1 cellular context compared by ENCODE assay signal in genomic region chr10:69750726-69751125, GRCh38.
TF ChIP-seq lines count a peak whose summit lies in the region.

No MANE protein-coding gene starts in this region.

TF ChIP-seq in HepG2, 621 proteins besides CTCF, POLR2A, EP300 and RAD21:
- TF ChIP-seq ZNF710 (CRISPR knock-in tag; IDR thresholded peaks at IDR 0.05; ENCODE audit: borderline replicate concordance) (no peak), PAX8 (CRISPR knock-in tag; IDR thresholded peaks at IDR 0.05; ENCODE audit: borderline replicate concordance) (no peak), MIER2 (CRISPR knock-in tag; IDR thresholded peaks at IDR 0.05) (no peak), AKAP8 (CRISPR knock-in tag; IDR thresholded peaks at IDR 0.05) (no peak)
- TF ChIP-seq, protein P1, sequence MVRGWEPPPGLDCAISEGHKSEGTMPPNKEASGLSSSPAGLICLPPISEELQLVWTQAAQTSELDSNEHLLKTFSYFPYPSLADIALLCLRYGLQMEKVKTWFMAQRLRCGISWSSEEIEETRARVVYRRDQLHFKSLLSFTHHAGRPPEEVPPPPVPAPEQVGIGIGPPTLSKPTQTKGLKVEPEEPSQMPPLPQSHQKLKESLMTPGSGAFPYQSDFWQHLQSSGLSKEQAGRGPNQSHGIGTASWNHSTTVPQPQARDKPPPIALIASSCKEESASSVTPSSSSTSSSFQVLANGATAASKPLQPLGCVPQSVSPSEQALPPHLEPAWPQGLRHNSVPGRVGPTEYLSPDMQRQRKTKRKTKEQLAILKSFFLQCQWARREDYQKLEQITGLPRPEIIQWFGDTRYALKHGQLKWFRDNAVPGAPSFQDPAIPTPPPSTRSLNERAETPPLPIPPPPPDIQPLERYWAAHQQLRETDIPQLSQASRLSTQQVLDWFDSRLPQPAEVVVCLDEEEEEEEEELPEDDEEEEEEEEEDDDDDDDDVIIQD (CRISPR knock-in tag; IDR thresholded peaks at IDR 0.05; ENCODE audit: low read depth), result no peak
